Comparison of ENCODE assay signal across 11 cellular contexts in genomic region chr1:12148160-12148957, GRCh38. TPM values are rescaled to one million over a fixed set of nuclear protein-coding genes. Genes with fewer than 3 reads are reported as not detected.
DNase-seq lines count a peak whose midpoint lies in the region; ATAC-seq, FAIRE-seq and TF ChIP-seq lines count a peak whose summit lies in the region.
"Had no signal": no experiment of that assay in that cellular context is flagged by ENCODE, and none has a peak within 500 bp of the region (broad histone marks: within the 10 kb centered on the region; RNA-seq: fewer than 3 reads in every experiment).

No MANE protein-coding gene starts in this region.

- H3K4me1 Mint-ChIP-seq in activated naive CD4-positive, alpha-beta T cell treated with anti-CD3 and anti-CD28 coated beads, Interleukin-2, amount 50 U/mL, for 24 hours = peaks cover 83% of the 10 kb centered on the region
- peaks cover 99% of the 10 kb centered on the region for H3K4me1 Mint-ChIP-seq in activated B cell treated with CpG ODN at 0.5 μM for 24 hours

- intact Hi-C loops in activated B cell treated with CpG ODN at 0.5 μM for 24 hours (cut with micrococcal nuclease) (no loop called here), kidney (cut with DNase I) (no loop called here), transverse colon (cut with DNase I; ENCODE audit: low total_unique reads) (no loop called here)

- H3K36me3 Mint-ChIP-seq in activated naive CD4-positive, alpha-beta T cell treated with anti-CD3 and anti-CD28 coated beads, Interleukin-2, amount 50 U/mL, for 24 hours = peaks cover 2% of the 10 kb centered on the region
- H3K36me3 Mint-ChIP-seq in activated B cell treated with CpG ODN at 0.5 μM for 24 hours (ENCODE audit: low read depth) = no peaks in the 10 kb centered on the region

- no peak for DNase-seq in activated naive CD4-positive, alpha-beta T cell treated with Interleukin-2 at 50 U/mL for 16 hours
- DNase-seq in activated B cell treated with CpG ODN at 0.5 μM for 24 hours (no peak), kidney (no peak), transverse colon (peak; percentile 92), GDM1 (lab: John Stamatoyannopoulos, UW) (no peak), NCI-H146 treated with DMSO at 0.1 percent for 48 hours (lab: John Stamatoyannopoulos, UW; ENCODE audit: unreplicated experiment) (no peak)
- DNase-seq: activated CD4-positive, alpha-beta T cell treated with anti-CD3 and anti-CD28 coated beads, Interleukin-2, amount 50 U/mL, for 4 hours; effector CD4-positive, alpha-beta T cell; NCI-H774 had no signal

- 40 to 55% methylated on average over 3 to 8 of the region's 8 CpGs for WGBS in transverse colon (ENCODE audit: low coverage in 1 of 2), 2 donors

- POLR2A ChIA-PET in activated B cell treated with CpG ODN at 0.5 μM for 24 hours (lab: Charles Lee) = interaction anchor here (0.6 to 7.3 kb wide), 18 partner anchors 8 to 362 kb away, joined by 3 to 187 read pairs (median 8); partner anchors contain the start of gene TNFRSF1B

- TF ChIP-seq EP300 in transverse colon (IDR thresholded peaks at IDR 0.05; ENCODE audit: low read depth) = no peak

- peak; percentile 35 for TF ChIP-seq POLR2A in transverse colon (IDR thresholded peaks at IDR 0.05)

- H3K27ac ChIP-seq in kidney (ENCODE audit: low read depth in 2 of 2, low read length in 2 of 2) (peak overlapping the region; percentile 72 to 75), transverse colon (peak overlapping the region; percentile 73 to 86 (median 84))

- ATAC-seq in activated B cell treated with CpG ODN at 0.5 μM for 24 hours (ENCODE audit: low read depth) (no peak), GM19035 (IDR thresholded peaks at IDR 0.05; ENCODE audit: unreplicated experiment) (no peak)

- H3K36me3 ChIP-seq in kidney (ENCODE audit: control insufficient read depth in 1 of 2, insufficient read depth in 2 of 2, low read length in 2 of 2) = no peaks in the 10 kb centered on the region
- H3K36me3 ChIP-seq in transverse colon = no peaks in the 10 kb centered on the region

- TF ChIP-seq CTCF in activated B cell treated with CpG ODN at 0.5 μM for 24 hours (IDR thresholded peaks at IDR 0.05) (no peak), kidney (IDR thresholded peaks at IDR 0.05; ENCODE audit: borderline replicate concordance, extremely low read depth, insufficient read depth) (no peak), transverse colon (IDR thresholded peaks at IDR 0.05) (no peak)

- in situ Hi-C loops in transverse colon (cut with MboI; ENCODE audit: low pct_ligation_motif_present in 1 of 4, low pct_unique_long_range_greater_than_20kb in 1 of 4, low sequenced_read_pairs in 3 of 4) = no loop called here

- H3K9ac ChIP-seq in kidney (ENCODE audit: low read length in 2 of 2) = no peak overlapping the region

- no peak overlapping the region for H3K4me3 ChIP-seq in kidney (ENCODE audit: low read length in 2 of 2)
- H3K4me3 ChIP-seq in transverse colon = no peak overlapping the region

- H3K27ac Mint-ChIP-seq in activated naive CD4-positive, alpha-beta T cell treated with anti-CD3 and anti-CD28 coated beads, Interleukin-2, amount 50 U/mL, for 24 hours = peak overlapping the region; percentile 63
- H3K27ac Mint-ChIP-seq in activated B cell treated with CpG ODN at 0.5 μM for 24 hours = peak overlapping the region; percentile 92

- H3K4me3 Mint-ChIP-seq in activated naive CD4-positive, alpha-beta T cell treated with anti-CD3 and anti-CD28 coated beads, Interleukin-2, amount 50 U/mL, for 24 hours = no peak overlapping the region
- H3K4me3 Mint-ChIP-seq in activated B cell treated with CpG ODN at 0.5 μM for 24 hours = peak overlapping the region; percentile 51

- CTCF ChIA-PET in activated B cell treated with CpG ODN at 0.5 μM for 24 hours (lab: Charles Lee) = interaction anchor here (0.7 to 9.2 kb wide), 3 partner anchors 17 to 117 kb away, joined by 4 to 80 read pairs (median 6); partner anchors contain the start of gene TNFRSF1B

- no peaks in the 10 kb centered on the region for H3K27me3 ChIP-seq in transverse colon

- no peaks in the 10 kb centered on the region for H3K9me3 ChIP-seq in kidney (ENCODE audit: control insufficient read depth in 1 of 2, low read length in 2 of 2)
- no peaks in the 10 kb centered on the region for H3K9me3 ChIP-seq in transverse colon

- FAIRE-seq in kidney (lab: Jason Lieb, UNC) = no peak

- H3K27me3 Mint-ChIP-seq in activated naive CD4-positive, alpha-beta T cell treated with anti-CD3 and anti-CD28 coated beads, Interleukin-2, amount 50 U/mL, for 24 hours = no peaks in the 10 kb centered on the region
- no peaks in the 10 kb centered on the region for H3K27me3 Mint-ChIP-seq in activated B cell treated with CpG ODN at 0.5 μM for 24 hours

- H3K4me1 ChIP-seq in kidney (ENCODE audit: control insufficient read depth in 1 of 2, insufficient read depth in 1 of 2, low read depth in 1 of 2, low read length in 2 of 2) (peaks cover 0 to 12% of the 10 kb centered on the region in 2 donors), transverse colon (peaks cover 30 to 91% (median 46%) of the 10 kb centered on the region in 4 donors)

- H3K9me3 Mint-ChIP-seq in activated naive CD4-positive, alpha-beta T cell treated with anti-CD3 and anti-CD28 coated beads, Interleukin-2, amount 50 U/mL, for 24 hours = no peaks in the 10 kb centered on the region
- H3K9me3 Mint-ChIP-seq in activated B cell treated with CpG ODN at 0.5 μM for 24 hours = peaks cover 2% of the 10 kb centered on the region

RNA-seq across cellular contexts. Expression of gene TNFRSF1B, which starts 18.4 kb away (rescaled TPM):
- total RNA-seq in activated B cell treated with CpG ODN at 0.5 μM for 24 hours (89.0 and 98.6 TPM in 2 replicates), kidney (47.1 TPM), transverse colon (10 to 100 TPM; 11.1 to 17.3 (median 15.3) TPM)
- polyA plus RNA-seq in kidney (ENCODE audit: insufficient read depth, low read depth, low replicate concordance) = 7.7 TPM
